Comparison of ENCODE assay signal across 17 cellular contexts in genomic region chr11:114089748-114090147, GRCh38. TPM values are rescaled to one million over a fixed set of nuclear protein-coding genes. Genes with fewer than 3 reads are reported as not detected.
DNase-seq lines count a peak whose midpoint lies in the region; ATAC-seq, FAIRE-seq and TF ChIP-seq lines count a peak whose summit lies in the region.
"Had no signal": no experiment of that assay in that cellular context is flagged by ENCODE, and none has a peak within 500 bp of the region (broad histone marks: within the 10 kb centered on the region; RNA-seq: fewer than 3 reads in every experiment).

No MANE protein-coding gene starts in this region.

- peak; percentile 61 for DNase-seq in coronary artery (ENCODE audit: low spot score)
- peak in 1 of 2 donors; percentile 37 for DNase-seq in heart right ventricle
- no peak for DNase-seq in neural progenitor cell (ENCODE audit: low spot score)
- DNase-seq in vagina (ENCODE audit: extremely low spot score in 2 of 2) = no peak
- DNase-seq in kidney = no peak
- no peak for DNase-seq in glutamatergic neuron
- DNase-seq: activated CD8-positive, alpha-beta T cell treated with anti-CD3 and anti-CD28 coated beads, Interleukin-2, amount 10 ng/mL, durations not matched to agents 7 days and 5 days; foreskin melanocyte; GDM1; NCI-H1436 treated with DMSO at 0.1 percent for 48 hours; T-cell had no signal

- peak overlapping the region; percentile 100 for H3K27ac Mint-ChIP-seq in neural progenitor cell
- H3K27ac Mint-ChIP-seq in glutamatergic neuron (ENCODE audit: unreplicated experiment) = no peak overlapping the region
- H3K27ac Mint-ChIP-seq: activated CD8-positive, alpha-beta T cell treated with anti-CD3 and anti-CD28 coated beads, Interleukin-2, amount 10 ng/mL, durations not matched to agents 7 days and 5 days; activated T-helper 1 cell treated with anti-CD3 and anti-CD28 coated beads, Interleukin-12 subunit alpha, Interleukin-12 subunit beta, Interleukin-2, Interleukin-4 antibody, amounts not matched to agents 30 ng/mL and 10 ng/mL and 1 ng/mL, durations not matched to agents 14 hours and 24 hours and 36 hours; B cell had no signal

- 58 to 63% methylated on average over 4 of the region's 4 CpGs for WGBS in heart right ventricle, 2 donors

- peaks cover 40% of the 10 kb centered on the region for H3F3A ChIP-seq in neural progenitor cell (ENCODE audit: low read depth)

- TF ChIP-seq POLR2A in vagina (IDR thresholded peaks at IDR 0.05) = no peak

- peaks cover 76% of the 10 kb centered on the region for H3K4me1 Mint-ChIP-seq in neural progenitor cell
- H3K4me1 Mint-ChIP-seq in glutamatergic neuron (ENCODE audit: low read depth, unreplicated experiment) = peaks cover 30% of the 10 kb centered on the region
- H3K4me1 Mint-ChIP-seq: B cell had no signal

- ATAC-seq in heart right ventricle (peak in 3 of 8 donors; percentile 6 to 23 (median 16)), HG03565 (IDR thresholded peaks at IDR 0.05; ENCODE audit: unreplicated experiment) (no peak)
- ATAC-seq: activated CD8-positive, alpha-beta T cell treated with anti-CD3 and anti-CD28 coated beads, Interleukin-2, amount 10 ng/mL, durations not matched to agents 7 days and 5 days; GM12878; sciatic nerve; T-cell had no signal

- TF ChIP-seq CTCF in coronary artery (IDR thresholded peaks at IDR 0.05) (no peak), heart right ventricle (IDR thresholded peaks at IDR 0.05) (no peak), neural progenitor cell (IDR thresholded peaks at IDR 0.05) (no peak), vagina (IDR thresholded peaks at IDR 0.05) (no peak), kidney (IDR thresholded peaks at IDR 0.05; ENCODE audit: borderline replicate concordance, extremely low read depth, insufficient read depth) (no peak), glutamatergic neuron (IDR thresholded peaks at IDR 0.05; ENCODE audit: partially characterized antibody, unreplicated experiment) (no peak)

- H3K4me1 ChIP-seq in heart right ventricle (peaks cover 53 to 98% (median 91%) of the 10 kb centered on the region in 9 donors), neural progenitor cell (peaks cover 74% of the 10 kb centered on the region), vagina (peaks cover 89% of the 10 kb centered on the region), kidney (ENCODE audit: control insufficient read depth in 1 of 2, insufficient read depth in 1 of 2, low read depth in 1 of 2, low read length in 2 of 2) (peaks cover 8 to 21% of the 10 kb centered on the region in 2 donors)

- peaks cover 0 to 17% (median 0%) of the 10 kb centered on the region in 9 donors for H3K36me3 ChIP-seq in heart right ventricle
- no peaks in the 10 kb centered on the region for H3K36me3 ChIP-seq in neural progenitor cell
- peaks cover 0 to 49% of the 10 kb centered on the region in 2 donors for H3K36me3 ChIP-seq in vagina
- H3K36me3 ChIP-seq in kidney (ENCODE audit: control insufficient read depth in 1 of 2, insufficient read depth in 2 of 2, low read length in 2 of 2) = peaks cover 0 to 9% of the 10 kb centered on the region in 2 donors
- H3K36me3 ChIP-seq: adrenal gland had no signal

- H3K4me3 ChIP-seq in coronary artery (peak overlapping the region; percentile 52), heart right ventricle (no peak overlapping the region), neural progenitor cell (no peak overlapping the region), vagina (no peak overlapping the region), kidney (ENCODE audit: low read length in 2 of 2) (no peak overlapping the region)
- H3K4me3 ChIP-seq: adrenal gland, GM12878 had no signal

- intact Hi-C loops in heart right ventricle (cut with DNase I) (no loop called here), vagina (cut with DNase I) (no loop called here), kidney (cut with DNase I) (no loop called here)

- H3K27ac ChIP-seq in coronary artery = peak overlapping the region; percentile 56 to 79
- peak overlapping the region in 8 of 10 donors; percentile 24 to 96 (median 56) for H3K27ac ChIP-seq in heart right ventricle
- H3K27ac ChIP-seq in neural progenitor cell = peak overlapping the region; percentile 98
- peak overlapping the region; percentile 21 for H3K27ac ChIP-seq in vagina
- peak overlapping the region in 1 of 2 donors; percentile 13 for H3K27ac ChIP-seq in kidney (ENCODE audit: low read depth in 2 of 2, low read length in 2 of 2)

- H3K9me3 ChIP-seq in heart right ventricle (no peaks in the 10 kb centered on the region), neural progenitor cell (ENCODE audit: low read depth) (no peaks in the 10 kb centered on the region), vagina (no peaks in the 10 kb centered on the region), kidney (ENCODE audit: control insufficient read depth in 1 of 2, low read length in 2 of 2) (no peaks in the 10 kb centered on the region)
- H3K9me3 ChIP-seq: adrenal gland had no signal

- FAIRE-seq in kidney (lab: Jason Lieb, UNC) = no peak
- FAIRE-seq: GM12878 had no signal

- H3K9ac ChIP-seq in neural progenitor cell = no peak overlapping the region
- no peak overlapping the region for H3K9ac ChIP-seq in kidney (ENCODE audit: low read length in 2 of 2)

- peaks cover 11% of the 10 kb centered on the region for H4K20me1 ChIP-seq in neural progenitor cell (ENCODE audit: low read depth)

- no peaks in the 10 kb centered on the region for H3K9me3 Mint-ChIP-seq in neural progenitor cell
- H3K9me3 Mint-ChIP-seq in glutamatergic neuron (ENCODE audit: unreplicated experiment) = peaks cover 3% of the 10 kb centered on the region
- H3K9me3 Mint-ChIP-seq: activated T-helper 1 cell treated with anti-CD3 and anti-CD28 coated beads, Interleukin-12 subunit alpha, Interleukin-12 subunit beta, Interleukin-2, Interleukin-4 antibody, amounts not matched to agents 30 ng/mL and 10 ng/mL and 1 ng/mL, durations not matched to agents 14 hours and 24 hours and 36 hours; T-cell had no signal

- no peaks in the 10 kb centered on the region for H3K27me3 ChIP-seq in heart right ventricle
- no peaks in the 10 kb centered on the region for H3K27me3 ChIP-seq in neural progenitor cell
- H3K27me3 ChIP-seq in vagina = no peaks in the 10 kb centered on the region
- H3K27me3 ChIP-seq: adrenal gland had no signal

- H3K27me3 Mint-ChIP-seq in neural progenitor cell (ENCODE audit: insufficient read depth, low read depth) = peaks cover 3% of the 10 kb centered on the region
- H3K27me3 Mint-ChIP-seq in glutamatergic neuron (ENCODE audit: unreplicated experiment) = peaks cover 9% of the 10 kb centered on the region

- H3K4me2 ChIP-seq in neural progenitor cell = peak overlapping the region; percentile 78

- no peak overlapping the region for H3K4me3 Mint-ChIP-seq in neural progenitor cell
- H3K4me3 Mint-ChIP-seq in glutamatergic neuron (ENCODE audit: unreplicated experiment) = no peak overlapping the region
- H3K4me3 Mint-ChIP-seq: activated CD8-positive, alpha-beta T cell treated with anti-CD3 and anti-CD28 coated beads, Interleukin-2, amount 10 ng/mL, durations not matched to agents 7 days and 5 days; activated T-helper 1 cell treated with anti-CD3 and anti-CD28 coated beads, Interleukin-12 subunit alpha, Interleukin-12 subunit beta, Interleukin-2, Interleukin-4 antibody, amounts not matched to agents 30 ng/mL and 10 ng/mL and 1 ng/mL, durations not matched to agents 14 hours and 24 hours and 36 hours; B cell; T-cell had no signal

- H3K79me2 ChIP-seq in neural progenitor cell (ENCODE audit: low read depth) = peaks cover 78% of the 10 kb centered on the region

- H3K36me3 Mint-ChIP-seq in neural progenitor cell = peaks cover 18% of the 10 kb centered on the region
- no peaks in the 10 kb centered on the region for H3K36me3 Mint-ChIP-seq in glutamatergic neuron (ENCODE audit: unreplicated experiment)
- H3K36me3 Mint-ChIP-seq: T-cell had no signal

- no peak overlapping the region for H2AFZ ChIP-seq in neural progenitor cell (replicated peaks)

RNA-seq across cellular contexts. Expression of gene ZBTB16, which starts 30.2 kb away (rescaled TPM):
- total RNA-seq in heart right ventricle (100 to 1,000 TPM in 1 of 10 donors, 10 to 100 TPM in 9; 18.3 to 108 (median 72.9) TPM), neural progenitor cell (ENCODE audit: low replicate concordance) (17.7 and 29.7 TPM in 2 replicates), vagina (243 TPM), kidney (126 TPM), glutamatergic neuron (ENCODE audit: unreplicated experiment) (9.0 TPM)
- polyA plus RNA-seq in heart right ventricle (10 to 100 TPM; 21.1 to 39.6 TPM), kidney (ENCODE audit: insufficient read depth, low read depth, low replicate concordance) (2.5 TPM)
- polyA plus RNA-seq: GM12878 had no signal
